Comparison of ENCODE assay signal across 19 cellular contexts in the genomic region with DNA sequence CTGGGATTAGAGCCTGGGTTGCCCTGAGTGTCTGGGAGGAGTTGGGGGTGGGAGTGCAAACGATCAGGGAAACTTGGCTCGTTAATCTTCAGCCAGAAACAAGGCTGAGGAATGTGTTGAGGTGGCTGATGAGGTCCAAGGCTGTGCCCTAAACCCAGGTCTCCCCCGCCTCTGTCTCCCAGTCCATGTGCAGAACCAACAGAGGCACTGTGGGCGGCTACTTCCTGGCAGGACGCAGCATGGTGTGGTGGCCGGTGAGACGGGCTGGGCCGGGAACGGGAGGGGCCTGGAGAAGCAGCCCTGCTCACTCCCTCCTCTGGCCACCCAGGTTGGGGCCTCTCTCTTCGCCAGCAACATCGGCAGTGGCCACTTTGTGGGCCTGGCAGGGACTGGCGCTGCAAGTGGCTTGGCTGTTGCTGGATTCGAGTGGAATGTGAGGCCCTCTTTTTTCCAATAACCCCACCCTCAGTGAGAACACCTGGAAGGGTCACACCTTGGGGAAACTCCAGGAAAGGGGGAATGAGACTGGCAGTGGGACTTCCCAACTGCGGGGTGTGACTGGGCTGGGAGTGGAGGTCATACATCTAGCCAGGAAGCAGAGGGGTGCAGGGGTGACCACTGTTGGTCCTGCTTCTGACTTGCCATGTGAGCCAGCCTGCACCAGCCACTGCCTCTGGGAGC. TPM values are rescaled to one million over a fixed set of nuclear protein-coding genes. Genes with fewer than 3 reads are reported as not detected.
A peak's percentile ranks its signal among the peaks of the same experiment; 100 is the strongest.
DNase-seq lines count a peak whose midpoint lies in the region; ATAC-seq and TF ChIP-seq lines count a peak whose summit lies in the region.
"Had no signal": no experiment of that assay in that cellular context is flagged by ENCODE, and none has a peak within 500 bp of the region (broad histone marks: within the 10 kb centered on the region; RNA-seq: fewer than 3 reads in every experiment).

No MANE protein-coding gene starts in this region.

- 17 to 47% (median 38%) methylated on average over 7 to 14 of the region's 14 CpGs for WGBS in stomach, 5 donors

- ATAC-seq in lower lobe of right lung = peak; percentile 82 to 85
- ATAC-seq in GM21717 (IDR thresholded peaks at IDR 0.05; ENCODE audit: unreplicated experiment) = no peak
- ATAC-seq: activated CD4-positive, CD25-positive, alpha-beta regulatory T cell treated with anti-CD3 and anti-CD28 coated beads, Interleukin-2, amount 50 U/mL, for 24 hours; activated CD8-positive, alpha-beta memory T cell treated with anti-CD3 and anti-CD28 coated beads, Interleukin-2, amount 10 ng/mL, durations not matched to agents 7 days and 5 days; left cardiac atrium had no signal

- intact Hi-C loops in lower lobe of right lung (cut with DNase I) (no loop called here), stomach (cut with DNase I; ENCODE audit: low total_unique reads) (no loop called here)

- TF ChIP-seq CTCF in lower lobe of right lung (IDR thresholded peaks at IDR 0.05) = no peak
- no peak for TF ChIP-seq CTCF in stomach (IDR thresholded peaks at IDR 0.05)

- H3K4me1 ChIP-seq in lower lobe of right lung (peaks cover 34% of the 10 kb centered on the region), stomach (peaks cover 22 to 47% (median 35%) of the 10 kb centered on the region in 4 donors)
- H3K4me1 ChIP-seq: BE2C had no signal

- H3K36me3 ChIP-seq in lower lobe of right lung (no peaks in the 10 kb centered on the region), stomach (peaks cover 0 to under 1% (median 0%) of the 10 kb centered on the region in 4 donors)
- H3K36me3 ChIP-seq: BE2C, suprapubic skin had no signal

- no peak for TF ChIP-seq EP300 in stomach (IDR thresholded peaks at IDR 0.05)

- peak; percentile 99 for DNase-seq in HK-2 (ENCODE audit: unreplicated experiment)
- peak; percentile 14 for DNase-seq in dermis blood vessel endothelial cell
- peak; percentile 89 for DNase-seq in lower lobe of right lung
- peak; percentile 74 for DNase-seq in stomach
- DNase-seq in DMS 273 treated with DMSO at 0.1 percent for 48 hours (lab: John Stamatoyannopoulos, UW) = no peak
- DNase-seq in NOMO-1 (lab: John Stamatoyannopoulos, UW; ENCODE audit: unreplicated experiment in 2 of 2) = no peak
- no peak for DNase-seq in NCI-H2107 (lab: John Stamatoyannopoulos, UW)
- DNase-seq: activated gamma-delta T cell treated with Interleukin-2 at 50 U/mL for 16 hours, BE2C, DMS53, glutamatergic neuron, left cardiac atrium, NCI-H774 had no signal

- peak overlapping the region; percentile 33 for H3K27ac ChIP-seq in lower lobe of right lung
- peak overlapping the region in 2 of 5 donors; percentile 27 to 42 for H3K27ac ChIP-seq in stomach
- H3K27ac ChIP-seq: suprapubic skin had no signal

- no peak overlapping the region for H3K4me3 ChIP-seq in lower lobe of right lung
- no peak overlapping the region for H3K4me3 ChIP-seq in stomach
- H3K4me3 ChIP-seq: suprapubic skin had no signal

- H3K27me3 ChIP-seq in lower lobe of right lung (ENCODE audit: low read depth) = no peaks in the 10 kb centered on the region
- H3K27me3 ChIP-seq in stomach = peaks cover 0 to 40% (median 0%) of the 10 kb centered on the region in 3 donors

- no peak for TF ChIP-seq POLR2A in stomach (IDR thresholded peaks at IDR 0.05)

- H3K9me3 ChIP-seq in lower lobe of right lung = no peaks in the 10 kb centered on the region
- no peaks in the 10 kb centered on the region for H3K9me3 ChIP-seq in stomach
- H3K9me3 ChIP-seq: BE2C, suprapubic skin had no signal

RNA-seq across cellular contexts. Expression of a gene that starts 1.7 kb away (rescaled TPM):
- total RNA-seq in dermis blood vessel endothelial cell (not detected in 2 replicates), lower lobe of right lung (2.0 TPM), stomach (not detected)
- 1 to 10 TPM in 1 of 3 donors, under 1 TPM in 2; 0.62 to 1.8 (median 0.76) TPM for polyA plus RNA-seq in stomach
- total RNA-seq: activated CD8-positive, alpha-beta memory T cell treated with anti-CD3 and anti-CD28 coated beads, Interleukin-2, amount 10 ng/mL, durations not matched to agents 7 days and 5 days; left cardiac atrium; pulmonary artery endothelial cell; T-helper 1 cell treated with Interleukin-12 subunit alpha and Interleukin-12 subunit beta and Interleukin-4 antibody, amounts not matched to agents 30 ng/mL and 1 ng/mL, for 36 hours had no signal

RNA-seq across cellular contexts. Expression of a gene that starts 12.7 kb away (rescaled TPM):
- 37.4 and 51.2 TPM in 2 replicates for total RNA-seq in dermis blood vessel endothelial cell
- total RNA-seq in lower lobe of right lung = 32.5 TPM
- 10 to 100 TPM; 36.0 to 84.0 (median 63.1) TPM for total RNA-seq in stomach
- 10 to 100 TPM; 44.8 to 49.3 (median 49.1) TPM for polyA plus RNA-seq in stomach

RNA-seq across cellular contexts. Expression of a gene that starts 23.6 kb away (rescaled TPM):
- total RNA-seq in dermis blood vessel endothelial cell = 39.3 and 65.6 TPM in 2 replicates
- total RNA-seq in lower lobe of right lung = 54.9 TPM
- total RNA-seq in stomach = 100 to 1,000 TPM in 1 of 5 donors, 10 to 100 TPM in 4; 27.4 to 171 (median 60.0) TPM
- polyA plus RNA-seq in stomach = 10 to 100 TPM; 21.4 to 47.5 (median 28.8) TPM

RNA-seq across cellular contexts. Expression of a gene that starts 25.3 kb away (rescaled TPM):
- 26.4 and 29.8 TPM in 2 replicates for total RNA-seq in dermis blood vessel endothelial cell
- 9.6 TPM for total RNA-seq in lower lobe of right lung
- total RNA-seq in stomach = 10 to 100 TPM in 2 of 5 donors, 1 to 10 TPM in 2, not detected in 1; 2.6 to 29.8 (median 15.1) TPM
- polyA plus RNA-seq in stomach = 10 to 100 TPM in 2 of 3 donors, 1 to 10 TPM in 1; 6.7 to 13.0 (median 11.3) TPM

RNA-seq across cellular contexts. Expression of a gene that starts 42.0 kb away (rescaled TPM):
- total RNA-seq in dermis blood vessel endothelial cell (0.05 and 0.17 TPM in 2 replicates), lower lobe of right lung (0.89 TPM), stomach (under 1 TPM in 2 of 5 donors, not detected in 3; 0.18 to 0.45 TPM)
- polyA plus RNA-seq in stomach = under 1 TPM; 0.15 to 0.37 (median 0.31) TPM

Comparison
In these comparisons a context has a peak if more than half of its experiments do, and no peak if none do; other contexts are left out.
1. DNase-seq: peak in HK-2 (single experiment), dermis blood vessel endothelial cell (single experiment), lower lobe of right lung (single experiment) and stomach (single experiment); none in DMS 273 treated with DMSO at 0.1 percent for 48 hours (single experiment), NOMO-1 (0 of 2) and NCI-H2107 (single experiment).